Comparison of ENCODE assay signal across 12 cellular contexts in genomic region chr12:92244036-92244435, GRCh38.
DNase-seq lines count a peak whose midpoint lies in the region; ATAC-seq and TF ChIP-seq lines count a peak whose summit lies in the region.
"Had no signal": no experiment of that assay in that cellular context is flagged by ENCODE, and none has a peak within 500 bp of the region (broad histone marks: within the 10 kb centered on the region; RNA-seq: fewer than 3 reads in every experiment).

No MANE protein-coding gene starts in this region.

- H3K27me3 ChIP-seq in ACC112 (ENCODE audit: insufficient read depth, low read length): no peaks in the 10 kb centered on the region
- no peaks in the 10 kb centered on the region for H3K27me3 ChIP-seq in osteoblast (ENCODE audit: insufficient read depth, low read length)

- H3K4me2 ChIP-seq in osteoblast (ENCODE audit: insufficient read depth, low read length): peak overlapping the region; percentile 4

- ATAC-seq in activated naive CD8-positive, alpha-beta T cell treated with anti-CD3 and anti-CD28 coated beads, Interleukin-2, amount 50 U/mL, for 24 hours: no peak
- ATAC-seq in Right ventricle myocardium superior (ENCODE audit: poor library complexity): peak; percentile 94
- ATAC-seq in HG03432 (IDR thresholded peaks at IDR 0.05; ENCODE audit: unreplicated experiment): no peak
- ATAC-seq in GM19023 (IDR thresholded peaks at IDR 0.05; ENCODE audit: unreplicated experiment): no peak
- no peak for ATAC-seq in GM21390 (IDR thresholded peaks at IDR 0.05; ENCODE audit: unreplicated experiment)

- CTCF ChIA-PET in activated CD4-positive, alpha-beta memory T cell treated with anti-CD3 and anti-CD28 coated beads, Interleukin-2, amount 10 ng/mL, durations not matched to agents 7 days and 5 days (lab: Charles Lee): interaction anchor here (1.2 kb wide), 1 partner anchor 861 kb away, joined by 3 read pairs; no protein-coding TSS in a partner anchor

- H3K4me1 ChIP-seq in ACC112 (ENCODE audit: control insufficient read depth, insufficient read depth, low read length, unreplicated experiment) (no peaks in the 10 kb centered on the region), osteoblast (ENCODE audit: insufficient read depth, low read length) (no peaks in the 10 kb centered on the region)

- no peaks in the 10 kb centered on the region for H3K9me3 Mint-ChIP-seq in activated naive CD8-positive, alpha-beta T cell treated with anti-CD3 and anti-CD28 coated beads, Interleukin-2, amount 50 U/mL, for 24 hours
- no peaks in the 10 kb centered on the region for H3K9me3 Mint-ChIP-seq in activated CD4-positive, alpha-beta memory T cell treated with anti-CD3 and anti-CD28 coated beads, Interleukin-2, amount 10 ng/mL, durations not matched to agents 7 days and 5 days
- H3K9me3 Mint-ChIP-seq: activated CD4-positive, alpha-beta memory T cell treated with anti-CD3 and anti-CD28 coated beads for 36 hours had no signal

- no peaks in the 10 kb centered on the region for H3K9me3 ChIP-seq in osteoblast (ENCODE audit: low read depth, low read length)

- H3K79me2 ChIP-seq in ACC112 (ENCODE audit: control insufficient read depth, insufficient read depth, low read length, unreplicated experiment): no peaks in the 10 kb centered on the region
- H3K79me2 ChIP-seq in osteoblast (ENCODE audit: insufficient read depth, low read length): no peaks in the 10 kb centered on the region

- no peak for TF ChIP-seq CTCF in osteoblast (IDR thresholded peaks at IDR 0.05; ENCODE audit: extremely low read depth, low read depth, low read length)

- H3K4me3 Mint-ChIP-seq in activated naive CD8-positive, alpha-beta T cell treated with anti-CD3 and anti-CD28 coated beads, Interleukin-2, amount 50 U/mL, for 24 hours: no peak overlapping the region
- no peak overlapping the region for H3K4me3 Mint-ChIP-seq in activated CD4-positive, alpha-beta memory T cell treated with anti-CD3 and anti-CD28 coated beads, Interleukin-2, amount 10 ng/mL, durations not matched to agents 7 days and 5 days
- H3K4me3 Mint-ChIP-seq: activated CD4-positive, alpha-beta memory T cell treated with anti-CD3 and anti-CD28 coated beads for 36 hours had no signal

- H4K20me1 ChIP-seq in osteoblast (ENCODE audit: insufficient read depth, low read length): no peaks in the 10 kb centered on the region

- no peak overlapping the region for H3K27ac ChIP-seq in ACC112 (ENCODE audit: low read depth, low read length)
- no peak overlapping the region for H3K27ac ChIP-seq in osteoblast (ENCODE audit: low read depth, low read length)

- intact Hi-C loops in Right ventricle myocardium superior (cut with DNase I): loop anchor here (5.0 to 10.0 kb wide), 2 partner anchors 97 to 429 kb away; partner anchors contain the start of gene BTG1

- no peaks in the 10 kb centered on the region for H3K36me3 Mint-ChIP-seq in activated naive CD8-positive, alpha-beta T cell treated with anti-CD3 and anti-CD28 coated beads, Interleukin-2, amount 50 U/mL, for 24 hours (ENCODE audit: low read depth)
- H3K36me3 Mint-ChIP-seq in activated CD4-positive, alpha-beta memory T cell treated with anti-CD3 and anti-CD28 coated beads, Interleukin-2, amount 10 ng/mL, durations not matched to agents 7 days and 5 days (ENCODE audit: low read depth): no peaks in the 10 kb centered on the region
- H3K36me3 Mint-ChIP-seq: activated CD4-positive, alpha-beta memory T cell treated with anti-CD3 and anti-CD28 coated beads for 36 hours had no signal

- no peak for DNase-seq in activated naive CD8-positive, alpha-beta T cell treated with anti-CD3 and anti-CD28 coated beads, Interleukin-2, amount 50 U/mL, for 24 hours
- no peak for DNase-seq in Right ventricle myocardium superior
- DNase-seq in osteoblast (ENCODE audit: insufficient read length, low spot score, missing footprints): no peak
- DNase-seq in activated CD4-positive, alpha-beta memory T cell treated with anti-CD3 and anti-CD28 coated beads, Interleukin-2, amount 10 ng/mL, durations not matched to agents 7 days and 5 days: no peak
- DNase-seq: activated CD4-positive, alpha-beta memory T cell treated with anti-CD3 and anti-CD28 coated beads for 36 hours; NCI-H1417; RPMI8226; stimulated activated CD4-positive, alpha-beta T cell treated with anti-CD3 and anti-CD28 coated beads, Interleukin-4, amount 100 ng/mL, for 4 hours had no signal

- no peaks in the 10 kb centered on the region for H3K27me3 Mint-ChIP-seq in activated naive CD8-positive, alpha-beta T cell treated with anti-CD3 and anti-CD28 coated beads, Interleukin-2, amount 50 U/mL, for 24 hours
- H3K27me3 Mint-ChIP-seq in activated CD4-positive, alpha-beta memory T cell treated with anti-CD3 and anti-CD28 coated beads, Interleukin-2, amount 10 ng/mL, durations not matched to agents 7 days and 5 days: no peaks in the 10 kb centered on the region
- H3K27me3 Mint-ChIP-seq: activated CD4-positive, alpha-beta memory T cell treated with anti-CD3 and anti-CD28 coated beads for 36 hours had no signal

- H3K4me3 ChIP-seq in ACC112 (ENCODE audit: low read depth, low read length) (no peak overlapping the region), osteoblast (ENCODE audit: insufficient read depth, low read length) (no peak overlapping the region)

- peaks cover 8% of the 10 kb centered on the region for H3K4me1 Mint-ChIP-seq in activated naive CD8-positive, alpha-beta T cell treated with anti-CD3 and anti-CD28 coated beads, Interleukin-2, amount 50 U/mL, for 24 hours
- H3K4me1 Mint-ChIP-seq in activated CD4-positive, alpha-beta memory T cell treated with anti-CD3 and anti-CD28 coated beads, Interleukin-2, amount 10 ng/mL, durations not matched to agents 7 days and 5 days: no peaks in the 10 kb centered on the region

- POLR2A ChIA-PET in activated CD4-positive, alpha-beta memory T cell treated with anti-CD3 and anti-CD28 coated beads, Interleukin-2, amount 10 ng/mL, durations not matched to agents 7 days and 5 days (lab: Charles Lee): interaction anchor here (1.2 kb wide), 1 partner anchor 98 kb away, joined by 3 read pairs; the partner anchor contains the start of gene BTG1

- H3K27ac Mint-ChIP-seq in activated naive CD8-positive, alpha-beta T cell treated with anti-CD3 and anti-CD28 coated beads, Interleukin-2, amount 50 U/mL, for 24 hours: peak overlapping the region; percentile 10
- H3K27ac Mint-ChIP-seq in activated CD4-positive, alpha-beta memory T cell treated with anti-CD3 and anti-CD28 coated beads, Interleukin-2, amount 10 ng/mL, durations not matched to agents 7 days and 5 days: no peak overlapping the region
- H3K27ac Mint-ChIP-seq: activated CD4-positive, alpha-beta memory T cell treated with anti-CD3 and anti-CD28 coated beads for 36 hours had no signal

- H2AFZ ChIP-seq in ACC112 (ENCODE audit: low read length, unreplicated experiment) (peak overlapping the region; percentile 79), osteoblast (ENCODE audit: low read length) (peak overlapping the region; percentile 52)

- H3K36me3 ChIP-seq in ACC112 (ENCODE audit: insufficient read depth, low read length) (no peaks in the 10 kb centered on the region), osteoblast (ENCODE audit: insufficient read depth, low read length) (no peaks in the 10 kb centered on the region)
